In genomic region chr12:27331299-27331926, GRCh38 we compare ENCODE assay signal across 8 cellular contexts. TPM values are rescaled to one million over a fixed set of nuclear protein-coding genes. Genes with fewer than 3 reads are reported as not detected.
DNase-seq lines count a peak whose midpoint lies in the region; ATAC-seq and TF ChIP-seq lines count a peak whose summit lies in the region.

No MANE protein-coding gene starts in this region.

- H3K27ac ChIP-seq in CD4-positive, alpha-beta memory T cell (ENCODE audit: low read depth, low read length) = no peak overlapping the region
- H3K27ac ChIP-seq in upper lobe of right lung = no peak overlapping the region

- peaks cover 16 to 22% (median 19%) of the 10 kb centered on the region in 4 donors for H3K4me1 Mint-ChIP-seq in CD4-positive, alpha-beta memory T cell
- H3K4me1 Mint-ChIP-seq in activated CD8-positive, alpha-beta T cell treated with anti-CD3 and anti-CD28 coated beads for 36 hours (ENCODE audit: low read depth) = peaks cover 36% of the 10 kb centered on the region

- intact Hi-C loops in CD4-positive, alpha-beta memory T cell (cut with micrococcal nuclease) = no loop called here
- intact Hi-C loops in activated CD8-positive, alpha-beta T cell treated with anti-CD3 and anti-CD28 coated beads for 36 hours (cut with micrococcal nuclease) = loop anchor here (5.0 kb wide), 1 partner anchor 311 kb away; no protein-coding TSS in a partner anchor
- intact Hi-C loops in upper lobe of right lung (cut with DNase I) = no loop called here

- peak overlapping the region in 5 of 8 donors; percentile 4 to 79 (median 49) for H3K4me3 Mint-ChIP-seq in CD4-positive, alpha-beta memory T cell
- peak overlapping the region; percentile 85 for H3K4me3 Mint-ChIP-seq in activated CD8-positive, alpha-beta T cell treated with anti-CD3 and anti-CD28 coated beads for 36 hours

- H3K36me3 Mint-ChIP-seq in CD4-positive, alpha-beta memory T cell = peaks cover 7 to 12% of the 10 kb centered on the region in 2 donors
- peaks cover 15% of the 10 kb centered on the region for H3K36me3 Mint-ChIP-seq in activated CD8-positive, alpha-beta T cell treated with anti-CD3 and anti-CD28 coated beads for 36 hours (ENCODE audit: low read depth)

- no peak for TF ChIP-seq CTCF in activated CD8-positive, alpha-beta T cell treated with anti-CD3 and anti-CD28 coated beads for 36 hours (IDR thresholded peaks at IDR 0.05)
- TF ChIP-seq CTCF in upper lobe of right lung (IDR thresholded peaks at IDR 0.05) = no peak

- H3K9me3 ChIP-seq in CD4-positive, alpha-beta memory T cell (ENCODE audit: control insufficient read depth in 1 of 2, low read length in 2 of 2) = no peaks in the 10 kb centered on the region
- H3K9me3 ChIP-seq in upper lobe of right lung = no peaks in the 10 kb centered on the region

- ATAC-seq in GM19372 (IDR thresholded peaks at IDR 0.05; ENCODE audit: low read depth, unreplicated experiment) (peak; percentile 29), HG03571 (IDR thresholded peaks at IDR 0.05; ENCODE audit: unreplicated experiment) (peak; percentile 34), upper lobe of right lung (peak; percentile 53)
- peak; percentile 75 for ATAC-seq in activated CD8-positive, alpha-beta T cell treated with anti-CD3 and anti-CD28 coated beads for 36 hours

- H3K4me1 ChIP-seq in CD4-positive, alpha-beta memory T cell (ENCODE audit: insufficient read depth, low read length) = peaks cover 17% of the 10 kb centered on the region
- H3K4me1 ChIP-seq in upper lobe of right lung = peaks cover 16% of the 10 kb centered on the region

- DNase-seq in CD4-positive, alpha-beta memory T cell = no peak
- DNase-seq in activated CD8-positive, alpha-beta T cell treated with anti-CD3 and anti-CD28 coated beads for 36 hours = peak; percentile 59
- peak; percentile 24 for DNase-seq in iPS-NIHi11 (ENCODE audit: low spot score)
- no peak for DNase-seq in upper lobe of right lung
- DNase-seq in HEK293T (ENCODE audit: extremely low spot score) = no peak
- DNase-seq in stimulated activated CD8-positive, alpha-beta memory T cell treated with anti-CD3 and anti-CD28 coated beads, Interleukin-4, amount 100 ng/mL, for 48 hours = no peak

- peaks cover 14% of the 10 kb centered on the region for H3K27me3 ChIP-seq in CD4-positive, alpha-beta memory T cell (ENCODE audit: insufficient read depth, low read length)
- peaks cover 12% of the 10 kb centered on the region for H3K27me3 ChIP-seq in upper lobe of right lung

- POLR2A ChIA-PET in CD4-positive, alpha-beta memory T cell (lab: Charles Lee; ENCODE audit: partially characterized antibody) = no interaction called here
- POLR2A ChIA-PET in activated CD8-positive, alpha-beta T cell treated with anti-CD3 and anti-CD28 coated beads for 36 hours (lab: Charles Lee) = interaction anchor here (0.6 to 1.6 kb wide), 3 partner anchors 22 to 420 kb away, joined by 3 to 4 read pairs (median 4); no protein-coding TSS in a partner anchor
- POLR2A ChIA-PET in HEK293T (lab: Yijun Ruan, JAX) = interaction anchor here (1.5 kb wide), 1 partner anchor 21 kb away, joined by 3 read pairs; no protein-coding TSS in a partner anchor

- H3K27me3 Mint-ChIP-seq in CD4-positive, alpha-beta memory T cell = peaks cover 27 to 28% of the 10 kb centered on the region in 2 donors
- peaks cover 35% of the 10 kb centered on the region for H3K27me3 Mint-ChIP-seq in activated CD8-positive, alpha-beta T cell treated with anti-CD3 and anti-CD28 coated beads for 36 hours

- no peaks in the 10 kb centered on the region for H3K9me3 Mint-ChIP-seq in CD4-positive, alpha-beta memory T cell
- H3K9me3 Mint-ChIP-seq in activated CD8-positive, alpha-beta T cell treated with anti-CD3 and anti-CD28 coated beads for 36 hours = no peaks in the 10 kb centered on the region

- H3K27ac Mint-ChIP-seq in CD4-positive, alpha-beta memory T cell = peak overlapping the region in 1 of 7 donors; percentile 7
- H3K27ac Mint-ChIP-seq in activated CD8-positive, alpha-beta T cell treated with anti-CD3 and anti-CD28 coated beads for 36 hours = peak overlapping the region; percentile 84

- no peak overlapping the region for H3K4me3 ChIP-seq in CD4-positive, alpha-beta memory T cell (ENCODE audit: low read length in 2 of 2)
- no peak overlapping the region for H3K4me3 ChIP-seq in upper lobe of right lung

- CTCF ChIA-PET in CD4-positive, alpha-beta memory T cell (lab: Charles Lee; ENCODE audit: partially characterized antibody) = interaction anchor here (1.0 kb wide), 1 partner anchor 11 kb away, joined by 3 read pairs; no protein-coding TSS in a partner anchor
- CTCF ChIA-PET in activated CD8-positive, alpha-beta T cell treated with anti-CD3 and anti-CD28 coated beads for 36 hours (lab: Charles Lee) = interaction anchor here (0.8 to 1.9 kb wide), 3 partner anchors 14 to 373 kb away, joined by 4 to 6 read pairs (median 4); no protein-coding TSS in a partner anchor
- CTCF ChIA-PET in HEK293T (lab: Yijun Ruan, JAX) = no interaction called here

- no peaks in the 10 kb centered on the region for H3K36me3 ChIP-seq in CD4-positive, alpha-beta memory T cell (ENCODE audit: insufficient read depth, low read length)
- no peaks in the 10 kb centered on the region for H3K36me3 ChIP-seq in upper lobe of right lung

TF ChIP-seq in HEK293T, 16 proteins besides CTCF, POLR2A, EP300 and RAD21:
- TF ChIP-seq TARDBP (IDR thresholded peaks at IDR 0.05) (no peak), PKNOX1 (IDR thresholded peaks at IDR 0.05) (no peak), FOXM1 (IDR thresholded peaks at IDR 0.05; ENCODE audit: borderline replicate concordance) (no peak), LEF1 (IDR thresholded peaks at IDR 0.05; ENCODE audit: borderline replicate concordance) (no peak)

RNA-seq across cellular contexts. Expression of gene BMAL2, which starts 1.2 kb away (rescaled TPM):
- total RNA-seq in CD4-positive, alpha-beta memory T cell = under 1 TPM; 0.17 to 0.32 TPM
- under 1 TPM in 1 of 2 donors, not detected in 1; 0.20 TPM for polyA plus RNA-seq in CD4-positive, alpha-beta memory T cell
- 1 to 10 TPM; 7.5 to 9.7 TPM for total RNA-seq in activated CD8-positive, alpha-beta T cell treated with anti-CD3 and anti-CD28 coated beads for 36 hours
- 6.9 TPM for total RNA-seq in upper lobe of right lung

Comparison
In these comparisons a context has a peak if more than half of its experiments do, and no peak if none do; other contexts are left out.
1. DNase-seq: peak in activated CD8-positive, alpha-beta T cell treated with anti-CD3 and anti-CD28 coated beads for 36 hours (single experiment) and iPS-NIHi11 (single experiment); none in CD4-positive, alpha-beta memory T cell (0 of 5), upper lobe of right lung (single experiment), HEK293T (single experiment) and stimulated activated CD8-positive, alpha-beta memory T cell treated with anti-CD3 and anti-CD28 coated beads, Interleukin-4, amount 100 ng/mL, for 48 hours (single experiment).
2. Peak in every context shown above with its lines, with median percentiles within 50 percentile points of each other: ATAC-seq.